In genomic region chr3:105691633-105692032, GRCh38 we compare ENCODE assay signal across 25 cellular contexts.
A peak's percentile ranks its signal among the peaks of the same experiment; 100 is the strongest.
DNase-seq lines count a peak whose midpoint lies in the region; ATAC-seq and TF ChIP-seq lines count a peak whose summit lies in the region.
"Had no signal": no experiment of that assay in that cellular context is flagged by ENCODE, and none has a peak within 500 bp of the region (broad histone marks: within the 10 kb centered on the region; RNA-seq: fewer than 3 reads in every experiment).

No MANE protein-coding gene starts in this region.

- no peak for ATAC-seq in CD4-positive, CD25-positive, alpha-beta regulatory T cell (ENCODE audit: low read depth in 2 of 2)
- no peak for ATAC-seq in central memory CD8-positive, alpha-beta T cell (replicated peaks; ENCODE audit: extremely low read depth, poor library complexity, severe bottlenecking)
- no peak for ATAC-seq in left lung
- no peak for ATAC-seq in HG02970 (IDR thresholded peaks at IDR 0.05; ENCODE audit: low FRiP score, unreplicated experiment)
- ATAC-seq: mucosa of descending colon; stimulated activated memory B cell treated with anti-CD40 and anti-IgM and Interleukin-4, amounts not matched to agents 10 μg/mL and 1 μg/mL and 100 μg/mL, for 72 hours had no signal

- no peak overlapping the region for H3K18ac ChIP-seq in mesendoderm (ENCODE audit: low read length)

- H3K79me2 ChIP-seq in mesendoderm (ENCODE audit: control insufficient read depth, insufficient read depth, low read length), result no peaks in the 10 kb centered on the region

- no peak overlapping the region for H4K8ac ChIP-seq in mesendoderm (ENCODE audit: low read depth, low read length)

- no peak overlapping the region for H3K23ac ChIP-seq in mesendoderm (ENCODE audit: low read length)

- H2BK120ac ChIP-seq in mesendoderm (ENCODE audit: low read depth, low read length), result no peak overlapping the region

- H3K9me3 Mint-ChIP-seq in CD4-positive, CD25-positive, alpha-beta regulatory T cell, result no peaks in the 10 kb centered on the region
- no peaks in the 10 kb centered on the region for H3K9me3 Mint-ChIP-seq in central memory CD8-positive, alpha-beta T cell
- H3K9me3 Mint-ChIP-seq: activated CD4-positive, alpha-beta T cell treated with anti-CD3 and anti-CD28 coated beads, Interleukin-2, amount 10 ng/mL, durations not matched to agents 7 days and 5 days; stimulated activated memory B cell treated with anti-CD40 and anti-IgM and Interleukin-4, amounts not matched to agents 10 μg/mL and 1 μg/mL and 100 μg/mL, for 72 hours had no signal

- no peak overlapping the region for H2BK5ac ChIP-seq in mesendoderm (ENCODE audit: low read length)

- no peak overlapping the region for H3K4me3 ChIP-seq in CD4-positive, CD25-positive, alpha-beta regulatory T cell (ENCODE audit: low read depth, low read length)
- H3K4me3 ChIP-seq in mesendoderm (ENCODE audit: low read length) (no peak overlapping the region), left lung (no peak overlapping the region)
- H3K4me3 ChIP-seq: mucosa of descending colon, tibial nerve had no signal

- no peak for DNase-seq in CD4-positive, CD25-positive, alpha-beta regulatory T cell
- DNase-seq in EL, result peak; percentile 4
- DNase-seq in central memory CD8-positive, alpha-beta T cell (ENCODE audit: low spot score in 2 of 2), result no peak
- DNase-seq in mesendoderm, result peak; percentile 36
- DNase-seq in NCI-H526 treated with DMSO at 0.1 percent for 48 hours (lab: John Stamatoyannopoulos, UW), result no peak
- no peak for DNase-seq in left lung
- no peak for DNase-seq in inferior parietal cortex (ENCODE audit: extremely low spot score)
- DNase-seq: activated CD4-positive, alpha-beta T cell treated with anti-CD3 and anti-CD28 coated beads, Interleukin-2, amount 10 ng/mL, durations not matched to agents 7 days and 5 days; activated naive CD4-positive, alpha-beta T cell treated with anti-CD3 and anti-CD28 coated beads, Interleukin-2, amount 50 U/mL, for 16 hours; Calu3; cortex of kidney; foreskin melanocyte; GOT3; mucosa of descending colon; NCI-H1092 treated with DMSO at 0.1 percent for 48 hours; NCI-H2107; NCI-H524; nucleus accumbens; retina; stimulated activated CD4-positive, alpha-beta T cell treated with anti-CD3 and anti-CD28 coated beads, Interleukin-15, amount 100 ng/mL, for 24 hours had no signal

- peaks cover 13% of the 10 kb centered on the region for H3K36me3 ChIP-seq in CD4-positive, CD25-positive, alpha-beta regulatory T cell (ENCODE audit: control insufficient read depth, insufficient read depth, low read length)
- H3K36me3 ChIP-seq in mesendoderm (ENCODE audit: control insufficient read depth, insufficient read depth, low read length), result no peaks in the 10 kb centered on the region
- peaks cover 0 to 21% of the 10 kb centered on the region in 2 donors for H3K36me3 ChIP-seq in left lung

- WGBS in mesendoderm (ENCODE audit: extremely low coverage, insufficient coverage, low lambda C conversion rate), result no CpG with 5 or more reads among the region's 3 CpGs

- no peak overlapping the region for H3K9ac ChIP-seq in mesendoderm (ENCODE audit: low read length)
- H3K9ac ChIP-seq: KMS-11 had no signal

- peak overlapping the region in 2 of 3 donors; percentile 1 to 32 for H3K27ac Mint-ChIP-seq in CD4-positive, CD25-positive, alpha-beta regulatory T cell
- peak overlapping the region; percentile 82 for H3K27ac Mint-ChIP-seq in central memory CD8-positive, alpha-beta T cell (ENCODE audit: low read depth)
- H3K27ac Mint-ChIP-seq: activated CD4-positive, alpha-beta T cell treated with anti-CD3 and anti-CD28 coated beads, Interleukin-2, amount 10 ng/mL, durations not matched to agents 7 days and 5 days had no signal

- no peak overlapping the region for H3K4me2 ChIP-seq in mesendoderm (ENCODE audit: low read length)
- H3K4me2 ChIP-seq: KMS-11 had no signal

- intact Hi-C loops in left lung (cut with DNase I), result no loop called here

- H3K27me3 Mint-ChIP-seq in CD4-positive, CD25-positive, alpha-beta regulatory T cell, result no peaks in the 10 kb centered on the region
- no peaks in the 10 kb centered on the region for H3K27me3 Mint-ChIP-seq in central memory CD8-positive, alpha-beta T cell
- H3K27me3 Mint-ChIP-seq: activated CD4-positive, alpha-beta T cell treated with anti-CD3 and anti-CD28 coated beads, Interleukin-2, amount 10 ng/mL, durations not matched to agents 7 days and 5 days; stimulated activated memory B cell treated with anti-CD40 and anti-IgM and Interleukin-4, amounts not matched to agents 10 μg/mL and 1 μg/mL and 100 μg/mL, for 72 hours had no signal

- peaks cover 6% of the 10 kb centered on the region for H3K4me1 ChIP-seq in CD4-positive, CD25-positive, alpha-beta regulatory T cell (ENCODE audit: control insufficient read depth, insufficient read depth, low read length, poor library complexity, severe bottlenecking)
- H3K4me1 ChIP-seq in mesendoderm (ENCODE audit: control insufficient read depth, low read depth, low read length), result no peaks in the 10 kb centered on the region
- H3K4me1 ChIP-seq in left lung, result peaks cover 0 to 10% of the 10 kb centered on the region in 2 donors

- H3K56ac ChIP-seq in mesendoderm (ENCODE audit: low read length), result no peak overlapping the region

- no peaks in the 10 kb centered on the region for H3K79me1 ChIP-seq in mesendoderm (ENCODE audit: low read length)

- peaks cover 17 to 33% (median 23%) of the 10 kb centered on the region in 4 donors for H3K4me1 Mint-ChIP-seq in CD4-positive, CD25-positive, alpha-beta regulatory T cell
- peaks cover 44% of the 10 kb centered on the region for H3K4me1 Mint-ChIP-seq in central memory CD8-positive, alpha-beta T cell

- H3K4me3 Mint-ChIP-seq in CD4-positive, CD25-positive, alpha-beta regulatory T cell, result no peak overlapping the region
- H3K4me3 Mint-ChIP-seq in central memory CD8-positive, alpha-beta T cell, result no peak overlapping the region
- H3K4me3 Mint-ChIP-seq: activated CD4-positive, alpha-beta T cell treated with anti-CD3 and anti-CD28 coated beads, Interleukin-2, amount 10 ng/mL, durations not matched to agents 7 days and 5 days; stimulated activated memory B cell treated with anti-CD40 and anti-IgM and Interleukin-4, amounts not matched to agents 10 μg/mL and 1 μg/mL and 100 μg/mL, for 72 hours had no signal

- H3K9me3 ChIP-seq in CD4-positive, CD25-positive, alpha-beta regulatory T cell (ENCODE audit: control insufficient read depth in 2 of 2, low read length in 2 of 2), result no peaks in the 10 kb centered on the region
- H3K9me3 ChIP-seq in left lung, result no peaks in the 10 kb centered on the region
- H3K9me3 ChIP-seq: mucosa of descending colon, tibial nerve had no signal

- H3K27me3 ChIP-seq in CD4-positive, CD25-positive, alpha-beta regulatory T cell (ENCODE audit: control insufficient read depth, insufficient read depth, low read length), result no peaks in the 10 kb centered on the region
- H3K27me3 ChIP-seq in mesendoderm (ENCODE audit: insufficient read depth, low read length, poor library complexity) (no peaks in the 10 kb centered on the region), left lung (no peaks in the 10 kb centered on the region)
- H3K27me3 ChIP-seq: tibial nerve had no signal

- no peak overlapping the region for H3K4ac ChIP-seq in mesendoderm (ENCODE audit: low read depth, low read length)

- H4K5ac ChIP-seq in mesendoderm (ENCODE audit: low read length), result no peak overlapping the region

- TF ChIP-seq CTCF in left lung (IDR thresholded peaks at IDR 0.05), result no peak

- H2AK5ac ChIP-seq in mesendoderm (ENCODE audit: low read length), result no peak overlapping the region

- no peak overlapping the region for H3K27ac ChIP-seq in CD4-positive, CD25-positive, alpha-beta regulatory T cell (ENCODE audit: insufficient read depth, low read length, poor library complexity, severe bottlenecking)
- H3K27ac ChIP-seq in mesendoderm (ENCODE audit: low read depth, low read length) (no peak overlapping the region), left lung (no peak overlapping the region)
- H3K27ac ChIP-seq: KMS-11, RWPE1 had no signal

- no peak overlapping the region for H2BK15ac ChIP-seq in mesendoderm (replicated peaks; ENCODE audit: low read depth)

- peaks cover 28% of the 10 kb centered on the region for H3K36me3 Mint-ChIP-seq in CD4-positive, CD25-positive, alpha-beta regulatory T cell
- peaks cover 12% of the 10 kb centered on the region for H3K36me3 Mint-ChIP-seq in central memory CD8-positive, alpha-beta T cell (ENCODE audit: insufficient read depth)

Comparison
In these comparisons a context has a peak if more than half of its experiments do, and no peak if none do; other contexts are left out.
1. DNase-seq: peak in EL (single experiment) and mesendoderm (single experiment); none in CD4-positive, CD25-positive, alpha-beta regulatory T cell (0 of 3), central memory CD8-positive, alpha-beta T cell (0 of 2), NCI-H526 treated with DMSO at 0.1 percent for 48 hours (single experiment), left lung (0 of 2) and inferior parietal cortex (single experiment).